Comparison of ENCODE assay signal across 1 cellular context in genomic region chr20:32037929-32038328, GRCh38.
A peak's percentile ranks its signal among the peaks of the same experiment; 100 is the strongest.
TF ChIP-seq lines count a peak whose summit lies in the region.

No MANE protein-coding gene starts in this region.

TF ChIP-seq in HEK293, 187 proteins besides CTCF, POLR2A, EP300 and RAD21 (continued from another document):
- TF ChIP-seq ZBTB49 (tag by site-specific recombination; IDR thresholded peaks at IDR 0.05; ENCODE audit: low read depth) (no peak), PRDM4 (tag by site-specific recombination; IDR thresholded peaks at IDR 0.05) (no peak), ZNF548 (tag by site-specific recombination; IDR thresholded peaks at IDR 0.05) (0 out of 2 replicates have a peak, but pooled peaks have one; percentile 12), SP7 (tag by site-specific recombination; IDR thresholded peaks at IDR 0.05) (0 out of 2 replicates have a peak, but pooled peaks have one; percentile 18), EGR2 (tag by site-specific recombination; IDR thresholded peaks at IDR 0.05; ENCODE audit: low read depth) (peak; percentile 69), ZNF792 (tag by site-specific recombination; IDR thresholded peaks at IDR 0.05) (no peak), ZNF248 (tag by site-specific recombination; IDR thresholded peaks at IDR 0.05) (0 out of 2 replicates have a peak, but pooled peaks have one; percentile 64), ZNF112 (tag by site-specific recombination; IDR thresholded peaks at IDR 0.05) (0 out of 2 replicates have a peak, but pooled peaks have one; percentile 26), ZBTB48 (tag by site-specific recombination; IDR thresholded peaks at IDR 0.05) (peak; percentile 56), ZNF596 (tag by site-specific recombination; IDR thresholded peaks at IDR 0.05) (no peak), ZIC2 (tag by site-specific recombination; IDR thresholded peaks at IDR 0.05) (peak; percentile 16; the same call in 1 of the 2 replicates), ZBTB10 (tag by site-specific recombination; IDR thresholded peaks at IDR 0.05) (no peak), ZNF791 (tag by site-specific recombination; IDR thresholded peaks at IDR 0.05) (no peak), ZNF692 (tag by site-specific recombination; IDR thresholded peaks at IDR 0.05) (no peak), HOXD13 (CRISPR knock-in tag; IDR thresholded peaks at IDR 0.05; ENCODE audit: borderline replicate concordance) (no peak), BCL11A (tag by site-specific recombination; IDR thresholded peaks at IDR 0.05; ENCODE audit: low read depth) (no peak), BCL6B (tag by site-specific recombination; IDR thresholded peaks at IDR 0.05) (0 out of 2 replicates have a peak, but pooled peaks have one; percentile 11), ZNF398 (tag by site-specific recombination; IDR thresholded peaks at IDR 0.05) (peak; percentile 85)
